In the genomic region with DNA sequence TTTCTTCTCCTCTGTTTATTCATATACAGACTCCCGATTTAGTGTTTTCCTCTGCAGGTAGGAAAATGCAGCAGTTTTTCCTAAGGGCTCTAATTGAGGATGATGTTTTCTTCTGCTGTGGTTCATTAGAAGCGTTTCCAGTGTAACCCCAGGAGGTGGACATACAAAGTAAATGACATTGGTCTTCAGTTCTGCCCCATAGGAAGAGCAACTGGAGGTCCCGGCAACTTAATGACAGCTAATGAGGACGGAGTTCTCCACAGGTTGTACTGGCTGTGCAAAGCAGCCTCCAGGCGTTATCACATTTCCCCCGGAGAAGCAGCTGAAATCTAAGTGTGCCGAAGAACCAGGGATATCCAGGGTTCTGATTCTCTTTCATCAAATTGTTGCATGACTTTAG, we compare ENCODE assay signal across 22 cellular contexts.
DNase-seq lines count a peak whose midpoint lies in the region; ATAC-seq and TF ChIP-seq lines count a peak whose summit lies in the region.
"Had no signal": no experiment of that assay in that cellular context is flagged by ENCODE, and none has a peak within 500 bp of the region (broad histone marks: within the 10 kb centered on the region; RNA-seq: fewer than 3 reads in every experiment).

No MANE protein-coding gene starts in this region.

- H3K27ac Mint-ChIP-seq in nephron = peak overlapping the region; percentile 22 to 78 (median 42)
- H3K27ac Mint-ChIP-seq: B cell, HFFc6 had no signal

- no peaks in the 10 kb centered on the region for H3K4me1 Mint-ChIP-seq in nephron
- H3K4me1 Mint-ChIP-seq: B cell had no signal

- H3K4me3 Mint-ChIP-seq in nephron = no peak overlapping the region
- H3K4me3 Mint-ChIP-seq: B cell, HFFc6 had no signal

- H3K4me3 ChIP-seq in SJCRH30 = no peak overlapping the region
- H3K4me3 ChIP-seq: GM12878, PC-9, SJSA1 had no signal

- no peak for TF ChIP-seq CTCF in nephron (IDR thresholded peaks at IDR 0.05; ENCODE audit: unreplicated experiment in 3 of 3)

- no peaks in the 10 kb centered on the region for H3K9me3 Mint-ChIP-seq in nephron

- no peaks in the 10 kb centered on the region for H3K36me3 ChIP-seq in SJCRH30
- H3K36me3 ChIP-seq: SJSA1 had no signal

- 0 out of 2 replicates have a peak, but pooled peaks cover 14% of the 10 kb centered on the region for H3K27me3 ChIP-seq in SJCRH30
- H3K27me3 ChIP-seq: SJSA1 had no signal

- DNase-seq in NCI-H2081 (lab: John Stamatoyannopoulos, UW) (peak; percentile 4 to 70), NCI-H2081 treated with DMSO at 0.1 percent for 48 hours (lab: John Stamatoyannopoulos, UW) (no peak), SJCRH30 (no peak), GOT3 (lab: John Stamatoyannopoulos, UW) (no peak), NCI-H1105 (lab: John Stamatoyannopoulos, UW) (no peak)
- DNase-seq: 8988T, Caco-2, HFFc6, KBM-7, MV-4-11, NCI-H1436, NCI-H2029 treated with DMSO at 0.1 percent for 48 hours, NCI-H510A treated with DMSO at 0.1 percent for 48 hours, PC-9 had no signal

- H3K36me3 Mint-ChIP-seq in nephron (ENCODE audit: low read depth) = no peaks in the 10 kb centered on the region

- peak overlapping the region; percentile 96 for H3K27ac ChIP-seq in angular gyrus (ENCODE audit: low read depth, low read length)
- no peak overlapping the region for H3K27ac ChIP-seq in SJCRH30
- H3K27ac ChIP-seq: PC-9, RWPE1, SJSA1 had no signal

- H3K4me1 ChIP-seq in SJCRH30 = no peaks in the 10 kb centered on the region
- H3K4me1 ChIP-seq: Caco-2, SJSA1 had no signal

- ATAC-seq in GM18907 (IDR thresholded peaks at IDR 0.05; ENCODE audit: unreplicated experiment) = no peak
- ATAC-seq: GM12878, HepG2 had no signal

- no peaks in the 10 kb centered on the region for H3K27me3 Mint-ChIP-seq in nephron (ENCODE audit: low read depth)
- H3K27me3 Mint-ChIP-seq: B cell had no signal

- H3K9me3 ChIP-seq in SJCRH30 (replicated peaks) = no peaks in the 10 kb centered on the region
- H3K9me3 ChIP-seq: Caco-2, SJSA1 had no signal

Comparison
In these comparisons a context has a peak if more than half of its experiments do, and no peak if none do; other contexts are left out.
1. DNase-seq: peak in NCI-H2081 (2 of 2); none in NCI-H2081 treated with DMSO at 0.1 percent for 48 hours (single experiment), SJCRH30 (0 of 2), GOT3 (single experiment) and NCI-H1105 (single experiment).